In genomic region chrX:135477576-135477975, GRCh38 we compare ENCODE assay signal across 8 cellular contexts. TPM values are rescaled to one million over a fixed set of nuclear protein-coding genes. Genes with fewer than 3 reads are reported as not detected.
DNase-seq lines count a peak whose midpoint lies in the region; ATAC-seq, FAIRE-seq and TF ChIP-seq lines count a peak whose summit lies in the region.

No MANE protein-coding gene starts in this region.

- H4K91ac ChIP-seq in H1 (replicated peaks; ENCODE audit: insufficient read length, low read length), result no peak overlapping the region

- no peak for ATAC-seq in HG02981 (IDR thresholded peaks at IDR 0.05; ENCODE audit: unreplicated experiment)

- H2BK120ac ChIP-seq in H1 (replicated peaks; ENCODE audit: low read depth, low read length), result no peak overlapping the region

- H3K56ac ChIP-seq in H1 (replicated peaks; ENCODE audit: insufficient read length, low read depth, low read length), result no peak overlapping the region

- H3K23ac ChIP-seq in H1 (ENCODE audit: insufficient read length), result no peak overlapping the region

- no peaks in the 10 kb centered on the region for H4K20me1 ChIP-seq in H1 (replicated peaks in 1 of 2; ENCODE audit: control insufficient read depth in 1 of 2, insufficient read depth in 2 of 2, low read length in 2 of 2)

- H3K4me1 ChIP-seq in H1 (replicated peaks in 1 of 4; ENCODE audit: control insufficient read depth in 3 of 4, insufficient read depth in 4 of 4, low read length in 3 of 4), result no peaks in the 10 kb centered on the region

- H3K27ac ChIP-seq in H1 (ENCODE audit: low read depth, low read length), result no peak overlapping the region

- H3K9me3 ChIP-seq in H1 (ENCODE audit: insufficient read depth in 2 of 2, low read depth in 1 of 2, low read length in 1 of 2), result no peaks in the 10 kb centered on the region

- POLR2A ChIA-PET in H1 (lab: Charles Lee; ENCODE audit: partially characterized antibody), result no interaction called here

- no peak overlapping the region for H2BK15ac ChIP-seq in H1 (ENCODE audit: low read length)

- H2AK5ac ChIP-seq in H1 (ENCODE audit: low read depth, low read length), result no peak overlapping the region

- H2BK20ac ChIP-seq in H1 (ENCODE audit: low read length), result no peak overlapping the region

- FAIRE-seq in H1 (lab: Jason Lieb, UNC), result peak; percentile 97

- H3K36me3 ChIP-seq in H1 (ENCODE audit: control insufficient read depth in 2 of 4, insufficient read depth in 4 of 4, low read length in 3 of 4), result no peaks in the 10 kb centered on the region

- H2AFZ ChIP-seq in H1 (ENCODE audit: low read length), result no peak overlapping the region

- H3K4ac ChIP-seq in H1 (replicated peaks; ENCODE audit: insufficient read length, low read depth, low read length), result no peak overlapping the region

- H2BK12ac ChIP-seq in H1 (ENCODE audit: low read depth, low read length), result no peak overlapping the region

- H4K5ac ChIP-seq in H1 (ENCODE audit: insufficient read length, low read depth, low read length), result no peak overlapping the region

- H2BK5ac ChIP-seq in H1 (ENCODE audit: low read depth, low read length), result no peak overlapping the region

- DNase-seq in AG09309 (ENCODE audit: low read depth) (peak; percentile 11), GM13977 (ENCODE audit: low spot score) (peak; percentile 9), NCI-H2171 (lab: John Stamatoyannopoulos, UW) (peak; percentile 11), H1 (ENCODE audit: low read depth in 1 of 2, low spot score in 2 of 2) (peak in 1 of 2 experiments; percentile 29), mucosa of gallbladder (ENCODE audit: low spot score) (peak; percentile 80), GM19238 (ENCODE audit: insufficient read length, low spot score) (no peak)
- DNase-seq in activated CD4-positive, alpha-beta T cell treated with anti-CD3 and anti-CD28 coated beads for 48 hours, result peak; percentile 50

- H3K18ac ChIP-seq in H1 (ENCODE audit: extremely low read depth, low read length), result no peak overlapping the region

- in situ Hi-C loops in GM13977 (cut with MboI; ENCODE audit: low pct_unique_long_range_greater_than_20kb, low sequenced_read_pairs, unreplicated experiment), result loop anchor here (25.0 kb wide), 1 partner anchor 290 kb away; no protein-coding TSS in a partner anchor

- H3K9ac ChIP-seq in H1 (replicated peaks in 1 of 4; ENCODE audit: extremely low read depth in 1 of 4, low read depth in 3 of 4, low read length in 3 of 4), result no peak overlapping the region

- H4K8ac ChIP-seq in H1 (ENCODE audit: extremely low read depth, insufficient read depth, low read length), result no peak overlapping the region

- H3K79me1 ChIP-seq in H1 (ENCODE audit: low read depth, low read length), result no peaks in the 10 kb centered on the region

- H3K27me3 ChIP-seq in H1 (replicated peaks in 1 of 4; ENCODE audit: control insufficient read depth in 3 of 4, extremely low read depth in 1 of 4, insufficient read depth in 3 of 4, low read length in 3 of 4), result no peaks in the 10 kb centered on the region

- no peaks in the 10 kb centered on the region for H3K79me2 ChIP-seq in H1 (ENCODE audit: control insufficient read depth in 1 of 2, insufficient read depth in 2 of 2, low read length in 2 of 2)

- no peak for TF ChIP-seq POLR2A in H1 (IDR thresholded peaks at IDR 0.05; ENCODE audit: control extremely low read depth in 1 of 2, low read depth in 2 of 2, low read length in 2 of 2)

- H3K4me3 ChIP-seq in AG09309 (ENCODE audit: control insufficient read depth, low read depth, low read length) (no peak overlapping the region), H1 (ENCODE audit: extremely low read depth in 1 of 4, insufficient read depth in 2 of 4, low read depth in 3 of 4, low read length in 4 of 4) (no peak overlapping the region)

- no peak overlapping the region for H3K14ac ChIP-seq in H1 (ENCODE audit: insufficient read length)

- CTCF ChIA-PET in H1 (lab: Charles Lee; ENCODE audit: partially characterized antibody), result no interaction called here

- no peak for TF ChIP-seq EP300 in H1 (IDR thresholded peaks at IDR 0.05; ENCODE audit: borderline replicate concordance in 1 of 2, low read depth in 2 of 2, low read length in 2 of 2)

- 41% methylated on average over 3 of the region's 3 CpGs; no CpG with 5 or more reads in 1 of the 2 experiments for WGBS in H1 (ENCODE audit: extremely low coverage in 1 of 2, insufficient coverage in 1 of 2, insufficient read length in 1 of 2, insufficient replicate concordance in 2 of 2, low coverage in 1 of 2, low lambda C conversion rate in 2 of 2, missing lambda C conversion rate in 1 of 2), 2 experiments

- no peak overlapping the region for H3K4me2 ChIP-seq in H1 (ENCODE audit: insufficient read depth in 1 of 2, low read depth in 2 of 2, low read length in 2 of 2)

- TF ChIP-seq CTCF in AG09309 (IDR thresholded peaks at IDR 0.05; ENCODE audit: control insufficient read depth, insufficient read depth, low read depth, low read length, missing control alignments), result peak; percentile 45
- TF ChIP-seq CTCF in GM13977 (IDR thresholded peaks at IDR 0.05; ENCODE audit: extremely low read depth, insufficient read depth, missing control alignments), result peak; percentile 56
- peak; percentile 57 to 70 (median 67) for TF ChIP-seq CTCF in H1 (IDR thresholded peaks at IDR 0.05; ENCODE audit: control extremely low read depth in 1 of 3, insufficient read depth in 1 of 3, low read depth in 1 of 3, low read length in 3 of 3)

- TF ChIP-seq RAD21 in H1 (IDR thresholded peaks at IDR 0.05 in 1 of 2, conservative IDR thresholded peaks at IDR 0.05 in 1 of 2; ENCODE audit: low read depth in 2 of 2, low read length in 2 of 2), result peak; percentile 82 to 85

- H3K23me2 ChIP-seq in H1 (ENCODE audit: low read depth, low read length), result no peaks in the 10 kb centered on the region

TF ChIP-seq in H1, 55 proteins besides CTCF, POLR2A, EP300 and RAD21:
- TF ChIP-seq BCL11A (IDR thresholded peaks at IDR 0.05; ENCODE audit: low read depth in 2 of 2, low read length in 2 of 2) (no peak), E2F6 (IDR thresholded peaks at IDR 0.05) (no peak), TEAD4 (IDR thresholded peaks at IDR 0.05; ENCODE audit: low read depth, low read length) (no peak), YY1 (IDR thresholded peaks at IDR 0.05; ENCODE audit: low read depth, low read length) (no peak), POLR2AphosphoS5 (IDR thresholded peaks at IDR 0.05; ENCODE audit: low read depth, low read length) (no peak), TAF1 (IDR thresholded peaks at IDR 0.05; ENCODE audit: low read depth, low read length) (no peak), CEBPB (IDR thresholded peaks at IDR 0.05; ENCODE audit: low read depth, low read length) (no peak), PHF8 (conservative IDR thresholded peaks at IDR 0.05; ENCODE audit: low read depth, low read length) (no peak), HDAC2 (IDR thresholded peaks at IDR 0.05; ENCODE audit: borderline replicate concordance in 1 of 2, low read depth in 2 of 2, low read length in 2 of 2) (no peak), SIRT6 (IDR thresholded peaks at IDR 0.05; ENCODE audit: low read length) (no peak), RNF2 (IDR thresholded peaks at IDR 0.05; ENCODE audit: borderline replicate concordance, low read depth, low read length, missing control alignments, poor library complexity, severe bottlenecking) (no peak), SP1 (IDR thresholded peaks at IDR 0.05; ENCODE audit: low read depth, low read length) (no peak), CREB1 (IDR thresholded peaks at IDR 0.05) (no peak)

RNA-seq across cellular contexts. Expression of gene INTS6L, which starts 42.9 kb away (rescaled TPM):
- 5.2 TPM in 2 replicates for total RNA-seq in H1 (2021; fragmentation: NEBNext Ultra II Directional; extraction: Animal tissue kit (Norgen Biotek cat#: 25700))
- polyA plus RNA-seq in H1 (2011; rRNA removed), result 2.6 and 4.1 TPM in 2 replicates
- 5.5 TPM for polyA plus RNA-seq in H1 (2011; cell fraction: cytosol; rRNA removed)
- 6.3 TPM for polyA plus RNA-seq in H1 (2011; cell fraction: nucleus; rRNA removed)
- polyA plus RNA-seq in H1 (2012, experiment 1 of 2), result 3.1 to 5.5 TPM (median 4.0 TPM) in 4 replicates
- polyA plus RNA-seq in H1 (2012, experiment 2 of 2), result 0.59 TPM
- 4.5 TPM for polyA plus RNA-seq in H1 (2013, experiment 1 of 2)
- 4.1 TPM for polyA plus RNA-seq in H1 (2013, experiment 2 of 2)
- polyA minus RNA-seq in H1 (2011; rRNA and poly(A)+ RNA removed), result 4.3 and 6.2 TPM in 2 replicates
- 1.5 TPM for polyA minus RNA-seq in H1 (2011; cell fraction: cytosol; rRNA and poly(A)+ RNA removed)
- 7.8 TPM for polyA minus RNA-seq in H1 (2011; cell fraction: nucleus; rRNA and poly(A)+ RNA removed)
- total RNA-seq in mucosa of gallbladder, result 10.5 TPM

RNA-seq across cellular contexts. Expression of gene SMIM10L2A, which starts 55.8 kb away (rescaled TPM):
- total RNA-seq in H1 (2021; fragmentation: NEBNext Ultra II Directional; extraction: Animal tissue kit (Norgen Biotek cat#: 25700)), result 5.0 TPM in 2 replicates
- 7.5 and 10.7 TPM in 2 replicates for polyA plus RNA-seq in H1 (2011; rRNA removed)
- 10.1 TPM for polyA plus RNA-seq in H1 (2011; cell fraction: cytosol; rRNA removed)
- 24.5 TPM for polyA plus RNA-seq in H1 (2011; cell fraction: nucleus; rRNA removed)
- 5.3 to 9.3 TPM (median 7.0 TPM) in 4 replicates for polyA plus RNA-seq in H1 (2012, experiment 1 of 2)
- polyA plus RNA-seq in H1 (2012, experiment 2 of 2), result 4.5 TPM
- 2.0 TPM for polyA plus RNA-seq in H1 (2013, experiment 1 of 2)
- 1.5 TPM for polyA plus RNA-seq in H1 (2013, experiment 2 of 2)
- polyA minus RNA-seq in H1 (2011; rRNA and poly(A)+ RNA removed), result 5.7 and 8.3 TPM in 2 replicates
- 5.4 TPM for polyA minus RNA-seq in H1 (2011; cell fraction: cytosol; rRNA and poly(A)+ RNA removed)
- polyA minus RNA-seq in H1 (2011; cell fraction: nucleus; rRNA and poly(A)+ RNA removed), result 11.0 TPM
- 1.9 TPM for total RNA-seq in mucosa of gallbladder
